24 cellular contexts compared by ENCODE assay signal in the genomic region with DNA sequence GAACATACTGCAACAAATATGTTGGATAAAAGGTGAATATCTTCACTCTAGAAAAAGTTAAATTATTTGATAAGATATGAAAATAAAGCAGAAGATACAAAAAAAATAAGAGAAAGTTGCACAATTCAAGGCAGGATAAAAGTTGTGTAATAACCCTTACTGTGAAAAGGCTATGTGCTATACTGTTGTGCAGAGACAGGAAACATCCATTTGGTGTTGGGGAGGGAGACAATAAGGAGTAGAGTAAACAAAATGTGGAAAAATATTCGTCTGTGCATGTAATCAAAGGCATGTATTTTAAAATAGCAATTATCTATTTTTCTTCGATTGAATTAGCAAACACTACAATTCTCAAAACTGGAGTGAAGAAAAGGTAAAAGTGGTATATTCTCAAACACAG.
"Had no signal": no experiment of that assay in that cellular context is flagged by ENCODE, and none has a peak within 500 bp of the region (broad histone marks: within the 10 kb centered on the region; RNA-seq: fewer than 3 reads in every experiment).

No MANE protein-coding gene starts in this region.

- H3K4me1 ChIP-seq: foreskin keratinocyte, pancreas, spleen, upper lobe of right lung had no signal

- DNase-seq: activated CD4-positive, alpha-beta T cell treated with anti-CD3 and anti-CD28 coated beads, Interleukin-2, amount 50 U/mL, for 1 hour; activated CD4-positive, CD25-positive, alpha-beta regulatory T cell treated with anti-CD3 and anti-CD28 coated beads, Interleukin-2, amount 50 U/mL, for 72 hours; activated CD8-positive, alpha-beta memory T cell treated with anti-CD3 and anti-CD28 coated beads for 24 hours; activated CD8-positive, alpha-beta memory T cell treated with anti-CD3 and anti-CD28 coated beads, Interleukin-2, amount 50 U/mL, for 48 hours; activated effector memory CD4-positive, alpha-beta T cell treated with Interleukin-2 at 50 U/mL for 16 hours; activated naive CD4-positive, alpha-beta T cell treated with anti-CD3 and anti-CD28 coated beads, Interleukin-2, amount 10 ng/mL, durations not matched to agents 7 days and 5 days; activated naive CD8-positive, alpha-beta T cell treated with anti-CD3 and anti-CD28 coated beads, Interleukin-2, amount 50 U/mL, for 24 hours; activated T-cell treated with anti-CD3 and anti-CD28 coated beads, Interleukin-2, amount 50 U/mL, for 48 hours; dermis blood vessel endothelial cell; effector memory CD4-positive, alpha-beta T cell; foreskin keratinocyte; hypothalamus; kidney; pancreas; spleen; stimulated activated CD8-positive, alpha-beta memory T cell treated with anti-CD3 and anti-CD28 coated beads, Interleukin-4, amount 100 ng/mL, for 48 hours; stimulated activated naive CD4-positive, alpha-beta T cell; upper lobe of right lung had no signal

- H3K27me3 ChIP-seq: esophagus muscularis mucosa, foreskin keratinocyte, pancreas, spleen, upper lobe of right lung had no signal

- H3K36me3 ChIP-seq: esophagus muscularis mucosa, neutrophil, pancreas, spleen, upper lobe of right lung had no signal

- H3K9me3 ChIP-seq: esophagus muscularis mucosa, neutrophil, pancreas, spleen, upper lobe of right lung had no signal

- ATAC-seq: activated naive CD8-positive, alpha-beta T cell treated with anti-CD3 and anti-CD28 coated beads, Interleukin-2, amount 50 U/mL, for 24 hours; foreskin keratinocyte; left lobe of liver; natural killer cell treated with Interleukin-12 subunit alpha and Interleukin-12 subunit beta and Interleukin-15 and Interleukin-18, amount 100 ng/mL, for 72 hours; pancreas; sciatic nerve; upper lobe of right lung had no signal

- H3K4me3 ChIP-seq: esophagus muscularis mucosa, lung, pancreas, spleen, upper lobe of right lung had no signal
